Comparison of ENCODE assay signal across 1 cellular context in genomic region chr2:150530168-150530567, GRCh38.
TF ChIP-seq lines count a peak whose summit lies in the region.

No MANE protein-coding gene starts in this region.

TF ChIP-seq in SK-N-SH, 30 proteins besides CTCF, POLR2A, EP300 and RAD21 (continued from another document):
- TF ChIP-seq USF1 (IDR thresholded peaks at IDR 0.05; ENCODE audit: borderline replicate concordance, low read depth) (no peak), FOXM1 (IDR thresholded peaks at IDR 0.05; ENCODE audit: low read depth) (no peak), MEF2A (IDR thresholded peaks at IDR 0.05; ENCODE audit: borderline replicate concordance, low read depth) (no peak), ELF1 (IDR thresholded peaks at IDR 0.05) (no peak)
